21 cellular contexts compared by ENCODE assay signal in the genomic region with DNA sequence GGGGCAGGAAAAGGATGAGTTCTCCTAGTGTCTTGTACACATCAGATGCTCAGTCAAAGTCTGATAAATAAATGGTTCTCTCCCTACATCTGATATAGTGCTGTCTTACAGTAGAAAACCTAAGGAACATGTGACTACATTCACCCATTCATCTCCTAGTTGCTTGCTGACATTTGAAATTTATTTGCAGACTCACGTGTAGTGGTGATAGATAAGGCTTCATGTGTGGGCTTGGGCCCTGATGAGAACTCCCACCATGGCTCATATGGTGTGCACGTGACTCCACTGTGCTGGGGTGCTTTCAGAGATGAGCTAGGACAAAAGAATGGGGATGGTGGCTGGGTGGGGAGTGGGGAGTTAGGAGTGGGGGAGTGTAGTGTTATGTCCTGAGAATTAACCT.
"Had no signal": no experiment of that assay in that cellular context is flagged by ENCODE, and none has a peak within 500 bp of the region (broad histone marks: within the 10 kb centered on the region; RNA-seq: fewer than 3 reads in every experiment).

No MANE protein-coding gene starts in this region.

- H3K36me3 ChIP-seq: pancreas, SJSA1, stomach, upper lobe of left lung had no signal

- H3K4me1 ChIP-seq: body of pancreas, pancreas, upper lobe of left lung had no signal

- H3K4me3 Mint-ChIP-seq: activated B cell treated with CpG ODN at 0.5 μM for 24 hours; activated naive CD8-positive, alpha-beta T cell treated with anti-CD3 and anti-CD28 coated beads, Interleukin-2, amount 10 ng/mL, durations not matched to agents 7 days and 5 days; activated T-helper 1 cell treated with anti-CD3 and anti-CD28 coated beads, Interleukin-12 subunit alpha, Interleukin-12 subunit beta, Interleukin-2, Interleukin-4 antibody, amounts not matched to agents 30 ng/mL and 10 ng/mL and 1 ng/mL, durations not matched to agents 14 hours and 24 hours and 36 hours; T-helper 2 cell treated with Interferon-gamma antibody and Interleukin-4, amounts not matched to agents 5 μg/mL and 100 μg/mL, for 36 hours had no signal

- H3K27ac ChIP-seq: body of pancreas, dorsolateral prefrontal cortex, pancreas, SJSA1, stomach, upper lobe of left lung had no signal

- H3K27me3 ChIP-seq: body of pancreas, dorsolateral prefrontal cortex, pancreas, SJSA1, stomach, upper lobe of left lung had no signal

- DNase-seq: activated B cell treated with CpG ODN at 0.5 μM for 24 hours; activated CD4-positive, alpha-beta T cell treated with anti-CD3 and anti-CD28 coated beads for 4 hours; activated naive CD8-positive, alpha-beta T cell treated with anti-CD3 and anti-CD28 coated beads, Interleukin-2, amount 10 ng/mL, durations not matched to agents 7 days and 5 days; body of pancreas; caudate nucleus; dorsolateral prefrontal cortex; foreskin melanocyte; glutamatergic neuron; hypothalamus; kidney; midbrain; pancreas; stimulated activated CD4-positive, alpha-beta T cell treated with anti-CD3 and anti-CD28 coated beads, Interleukin-4, amount 100 ng/mL, for 1 hour; stomach; upper lobe of left lung had no signal

- H3K9me3 ChIP-seq: pancreas had no signal

- ATAC-seq: body of pancreas, left lobe of liver, pancreas, sciatic nerve had no signal

- H3K4me1 Mint-ChIP-seq: activated B cell treated with CpG ODN at 0.5 μM for 24 hours had no signal

- H3K36me3 Mint-ChIP-seq: activated naive CD8-positive, alpha-beta T cell treated with anti-CD3 and anti-CD28 coated beads, Interleukin-2, amount 10 ng/mL, durations not matched to agents 7 days and 5 days had no signal

- H3K4me3 ChIP-seq: body of pancreas, dorsolateral prefrontal cortex, pancreas, SJSA1, smooth muscle cell, stomach, upper lobe of left lung had no signal

- H3K27ac Mint-ChIP-seq: activated B cell treated with CpG ODN at 0.5 μM for 24 hours; activated T-helper 1 cell treated with anti-CD3 and anti-CD28 coated beads, Interleukin-12 subunit alpha, Interleukin-12 subunit beta, Interleukin-2, Interleukin-4 antibody, amounts not matched to agents 30 ng/mL and 10 ng/mL and 1 ng/mL, durations not matched to agents 14 hours and 24 hours and 36 hours had no signal
